ENCODE assay signal across 10 cellular contexts in genomic region chr5:137666901-137667300, GRCh38.
A peak's percentile ranks its signal among the peaks of the same experiment; 100 is the strongest.
DNase-seq lines count a peak whose midpoint lies in the region; ATAC-seq and TF ChIP-seq lines count a peak whose summit lies in the region.
"Had no signal": no experiment of that assay in that cellular context is flagged by ENCODE, and none has a peak within 500 bp of the region (broad histone marks: within the 10 kb centered on the region; RNA-seq: fewer than 3 reads in every experiment).

No MANE protein-coding gene starts in this region.

- CTCF ChIA-PET in CD4-positive, alpha-beta memory T cell (lab: Charles Lee; ENCODE audit: partially characterized antibody), result interaction anchor here (1.1 to 7.9 kb wide), 11 partner anchors 8 to 112 kb away, joined by 3 to 82 read pairs (median 5); partner anchors contain the start of genes HNRNPA0 and KLHL3
- CTCF ChIA-PET in A673 (lab: Charles Lee), result interaction anchor here (1.0 kb wide), 1 partner anchor 76 kb away, joined by 3 read pairs; no protein-coding TSS in a partner anchor

- peaks cover 11 to 20% (median 13%) of the 10 kb centered on the region in 4 donors for H3K4me1 Mint-ChIP-seq in CD4-positive, alpha-beta memory T cell
- peaks cover 22% of the 10 kb centered on the region for H3K4me1 Mint-ChIP-seq in activated T-helper 2 cell treated with anti-CD3 and anti-CD28 coated beads, Interferon-gamma antibody, Interleukin-2, Interleukin-4, amounts not matched to agents 10 μg/mL and 5 μg/mL and 100 μg/mL, durations not matched to agents 14 hours and 24 hours and 36 hours (ENCODE audit: low read depth)
- peaks cover 11 to 14% of the 10 kb centered on the region in 2 donors for H3K4me1 Mint-ChIP-seq in natural killer cell treated with Interleukin-12 subunit alpha and Interleukin-12 subunit beta and Interleukin-15 and Interleukin-18, amount 100 ng/mL, for 72 hours (ENCODE audit: low read depth in 2 of 2)

- H3K4me3 Mint-ChIP-seq in CD4-positive, alpha-beta memory T cell, result peak overlapping the region in 1 of 8 donors; percentile 7
- H3K4me3 Mint-ChIP-seq in activated T-helper 2 cell treated with anti-CD3 and anti-CD28 coated beads, Interferon-gamma antibody, Interleukin-2, Interleukin-4, amounts not matched to agents 10 μg/mL and 5 μg/mL and 100 μg/mL, durations not matched to agents 14 hours and 24 hours and 36 hours (ENCODE audit: low read depth), result peak overlapping the region; percentile 46
- peak overlapping the region; percentile 45 for H3K4me3 Mint-ChIP-seq in natural killer cell treated with Interleukin-12 subunit alpha and Interleukin-12 subunit beta and Interleukin-15 and Interleukin-18, amount 100 ng/mL, for 72 hours

- no peak overlapping the region for H3K27ac ChIP-seq in CD4-positive, alpha-beta memory T cell (ENCODE audit: low read depth, low read length)
- H3K27ac ChIP-seq in A673 (ENCODE audit: low read depth, low read length, poor library complexity, severe bottlenecking), result no peak overlapping the region

- intact Hi-C loops in CD4-positive, alpha-beta memory T cell (cut with micrococcal nuclease), result no loop called here
- intact Hi-C loops in activated T-helper 2 cell treated with anti-CD3 and anti-CD28 coated beads, Interferon-gamma antibody, Interleukin-2, Interleukin-4, amounts not matched to agents 10 μg/mL and 5 μg/mL and 100 μg/mL, durations not matched to agents 14 hours and 24 hours and 36 hours (cut with micrococcal nuclease), result loop anchor here (1.0 kb wide), 2 partner anchors 29 to 70 kb away; no protein-coding TSS in a partner anchor
- intact Hi-C loops in A673 (cut with micrococcal nuclease; ENCODE audit: unreplicated experiment), result loop anchor here (10.0 kb wide), 1 partner anchor 468 kb away; the partner anchor contains the start of gene NME5

- peaks cover 5 to 16% of the 10 kb centered on the region in 2 donors for H3K36me3 Mint-ChIP-seq in CD4-positive, alpha-beta memory T cell
- H3K36me3 Mint-ChIP-seq in activated T-helper 2 cell treated with anti-CD3 and anti-CD28 coated beads, Interferon-gamma antibody, Interleukin-2, Interleukin-4, amounts not matched to agents 10 μg/mL and 5 μg/mL and 100 μg/mL, durations not matched to agents 14 hours and 24 hours and 36 hours (ENCODE audit: low read depth), result no peaks in the 10 kb centered on the region
- no peaks in the 10 kb centered on the region for H3K36me3 Mint-ChIP-seq in natural killer cell treated with Interleukin-12 subunit alpha and Interleukin-12 subunit beta and Interleukin-15 and Interleukin-18, amount 100 ng/mL, for 72 hours

- H3K27ac Mint-ChIP-seq in CD4-positive, alpha-beta memory T cell, result peak overlapping the region; percentile 5 to 85 (median 53)
- peak overlapping the region; percentile 79 for H3K27ac Mint-ChIP-seq in activated T-helper 2 cell treated with anti-CD3 and anti-CD28 coated beads, Interferon-gamma antibody, Interleukin-2, Interleukin-4, amounts not matched to agents 10 μg/mL and 5 μg/mL and 100 μg/mL, durations not matched to agents 14 hours and 24 hours and 36 hours
- H3K27ac Mint-ChIP-seq in natural killer cell treated with Interleukin-12 subunit alpha and Interleukin-12 subunit beta and Interleukin-15 and Interleukin-18, amount 100 ng/mL, for 72 hours, result peak overlapping the region; percentile 28 to 68

- H3K27me3 Mint-ChIP-seq in CD4-positive, alpha-beta memory T cell, result no peaks in the 10 kb centered on the region
- no peaks in the 10 kb centered on the region for H3K27me3 Mint-ChIP-seq in activated T-helper 2 cell treated with anti-CD3 and anti-CD28 coated beads, Interferon-gamma antibody, Interleukin-2, Interleukin-4, amounts not matched to agents 10 μg/mL and 5 μg/mL and 100 μg/mL, durations not matched to agents 14 hours and 24 hours and 36 hours (ENCODE audit: low read depth)
- no peaks in the 10 kb centered on the region for H3K27me3 Mint-ChIP-seq in natural killer cell treated with Interleukin-12 subunit alpha and Interleukin-12 subunit beta and Interleukin-15 and Interleukin-18, amount 100 ng/mL, for 72 hours

- no peak overlapping the region for H3K4me3 ChIP-seq in CD4-positive, alpha-beta memory T cell (ENCODE audit: low read length in 2 of 2)
- H3K4me3 ChIP-seq in A673 (ENCODE audit: low read depth, low read length, poor library complexity, severe bottlenecking), result no peak overlapping the region

- H3K4me1 ChIP-seq in CD4-positive, alpha-beta memory T cell (ENCODE audit: insufficient read depth, low read length), result peaks cover 13% of the 10 kb centered on the region
- H3K4me1 ChIP-seq in A673 (ENCODE audit: insufficient read depth, low read length, poor library complexity, severe bottlenecking), result no peaks in the 10 kb centered on the region

- TF ChIP-seq CTCF in A673 (conservative IDR thresholded peaks at IDR 0.05; ENCODE audit: low read depth, low read length), result no peak

- BruUV-seq in A673 (replicated peaks; lab: Mats Ljungman, UMichigan), result no TSS peak

- peaks cover 0 to 4% (median 0%) of the 10 kb centered on the region in 8 donors for H3K9me3 Mint-ChIP-seq in CD4-positive, alpha-beta memory T cell
- H3K9me3 Mint-ChIP-seq in activated T-helper 2 cell treated with anti-CD3 and anti-CD28 coated beads, Interferon-gamma antibody, Interleukin-2, Interleukin-4, amounts not matched to agents 10 μg/mL and 5 μg/mL and 100 μg/mL, durations not matched to agents 14 hours and 24 hours and 36 hours, result no peaks in the 10 kb centered on the region
- H3K9me3 Mint-ChIP-seq in natural killer cell treated with Interleukin-12 subunit alpha and Interleukin-12 subunit beta and Interleukin-15 and Interleukin-18, amount 100 ng/mL, for 72 hours, result no peaks in the 10 kb centered on the region

- no peaks in the 10 kb centered on the region for H3K27me3 ChIP-seq in CD4-positive, alpha-beta memory T cell (ENCODE audit: insufficient read depth, low read length)
- peaks cover 6% of the 10 kb centered on the region for H3K27me3 ChIP-seq in A673 (replicated peaks; ENCODE audit: insufficient read depth, low read depth, low read length, poor library complexity)

- DNase-seq in CD4-positive, alpha-beta memory T cell, result no peak
- peak; percentile 26 for DNase-seq in DMS79 treated with DMSO at 0.1 percent for 48 hours (lab: John Stamatoyannopoulos, UW)
- DNase-seq in activated T-helper 2 cell treated with anti-CD3 and anti-CD28 coated beads, Interferon-gamma antibody, Interleukin-2, Interleukin-4, amounts not matched to agents 10 μg/mL and 5 μg/mL and 100 μg/mL, durations not matched to agents 14 hours and 24 hours and 36 hours (ENCODE audit: low spot score), result no peak
- DNase-seq in natural killer cell treated with Interleukin-12 subunit alpha and Interleukin-12 subunit beta and Interleukin-15 and Interleukin-18, amount 100 ng/mL, for 72 hours (ENCODE audit: low spot score), result no peak
- DNase-seq in occipital lobe (lab: John Stamatoyannopoulos, UW), result no peak
- no peak for DNase-seq in A673 (ENCODE audit: low spot score)
- DNase-seq: small intestine, trophoblast cell had no signal

- no peaks in the 10 kb centered on the region for H3K36me3 ChIP-seq in CD4-positive, alpha-beta memory T cell (ENCODE audit: insufficient read depth, low read length)
- H3K36me3 ChIP-seq in A673 (ENCODE audit: insufficient read depth, low read length, poor library complexity, severe bottlenecking), result no peaks in the 10 kb centered on the region

- POLR2A ChIA-PET in CD4-positive, alpha-beta memory T cell (lab: Charles Lee; ENCODE audit: partially characterized antibody), result interaction anchor here (1.0 to 2.8 kb wide), 7 partner anchors 24 to 87 kb away, joined by 3 to 38 read pairs (median 9); partner anchors contain the start of genes HNRNPA0 and KLHL3
- POLR2A ChIA-PET in A673 (lab: Charles Lee; ENCODE audit: low non-redundant PET), result no interaction called here

- ATAC-seq in natural killer cell treated with Interleukin-12 subunit alpha and Interleukin-12 subunit beta and Interleukin-15 and Interleukin-18, amount 100 ng/mL, for 72 hours, result no peak
- no peak for ATAC-seq in GM19351 (IDR thresholded peaks at IDR 0.05; ENCODE audit: unreplicated experiment)
- ATAC-seq in HG02981 (IDR thresholded peaks at IDR 0.05; ENCODE audit: unreplicated experiment), result no peak

- H3K9me3 ChIP-seq in CD4-positive, alpha-beta memory T cell (ENCODE audit: control insufficient read depth in 1 of 2, low read length in 2 of 2), result no peaks in the 10 kb centered on the region
- no peaks in the 10 kb centered on the region for H3K9me3 ChIP-seq in A673 (ENCODE audit: low read depth, low read length, poor library complexity, severe bottlenecking)
